In the genomic region with DNA sequence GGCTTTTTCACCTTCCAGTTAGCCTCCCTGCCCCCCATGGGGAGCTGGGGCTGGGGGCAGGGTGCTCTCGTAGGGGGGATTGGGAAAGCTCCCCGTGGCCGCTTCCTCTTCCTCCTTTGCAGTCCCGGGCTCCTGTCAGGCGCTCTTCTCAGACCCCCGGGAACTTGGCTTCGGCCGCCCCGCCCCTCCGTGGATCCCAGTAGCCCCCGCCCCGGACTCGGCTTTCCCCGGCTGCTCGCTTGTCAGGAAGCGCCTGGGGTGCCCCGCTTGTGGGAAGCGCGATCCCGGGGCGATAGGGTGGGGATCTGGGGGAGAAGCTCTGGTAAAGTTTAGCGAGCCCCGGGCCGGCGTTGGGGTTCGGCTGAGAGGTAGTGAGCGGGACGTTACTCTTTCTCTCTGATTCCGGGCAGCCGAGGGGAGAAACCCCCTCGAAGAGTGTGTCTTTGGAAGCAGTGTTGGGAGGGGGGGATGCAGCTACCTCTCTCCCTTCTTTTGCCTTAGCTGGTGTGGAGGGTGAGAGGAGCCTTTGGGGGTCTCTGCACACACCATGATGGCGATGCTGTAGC, we compare ENCODE assay signal across 8 cellular contexts. TPM values are rescaled to one million over a fixed set of nuclear protein-coding genes. Genes with fewer than 3 reads are reported as not detected.
DNase-seq lines count a peak whose midpoint lies in the region; ATAC-seq and TF ChIP-seq lines count a peak whose summit lies in the region.

No MANE protein-coding gene starts in this region.

- H3K4me3 ChIP-seq in CD4-positive, CD25-positive, alpha-beta regulatory T cell (ENCODE audit: low read depth, low read length): peak overlapping the region; percentile 95
- H3K4me3 ChIP-seq in mammary epithelial cell (replicated peaks in 1 of 3; ENCODE audit: insufficient read depth in 1 of 3, low read depth in 2 of 3, low read length in 3 of 3): peak overlapping the region; percentile 79 to 99 (median 87)

- H3K4me3 Mint-ChIP-seq in CD4-positive, CD25-positive, alpha-beta regulatory T cell: peak overlapping the region; percentile 92 to 99 (median 98)

- no peaks in the 10 kb centered on the region for H3K9me3 Mint-ChIP-seq in CD4-positive, CD25-positive, alpha-beta regulatory T cell

- intact Hi-C loops in mammary epithelial cell (cut with micrococcal nuclease): loop anchor here (1.0 to 2.0 kb wide), 3 partner anchors 56 to 191 kb away; no protein-coding TSS in a partner anchor

- H3K4me2 ChIP-seq in mammary epithelial cell (ENCODE audit: insufficient read depth, low read depth, low read length): peak overlapping the region; percentile 89

- no peak for TF ChIP-seq CTCF in mammary epithelial cell (conservative IDR thresholded peaks at IDR 0.05 in 1 of 2, IDR thresholded peaks at IDR 0.05 in 1 of 2; ENCODE audit: extremely low read depth in 1 of 2, insufficient read depth in 1 of 2, low read depth in 1 of 2, low read length in 2 of 2)

- peaks cover 2% of the 10 kb centered on the region for H3K36me3 ChIP-seq in CD4-positive, CD25-positive, alpha-beta regulatory T cell (ENCODE audit: control insufficient read depth, insufficient read depth, low read length)
- H3K36me3 ChIP-seq in mammary epithelial cell (ENCODE audit: insufficient read depth, low read length): no peaks in the 10 kb centered on the region

- peaks cover 21 to 49% (median 36%) of the 10 kb centered on the region in 4 donors for H3K4me1 Mint-ChIP-seq in CD4-positive, CD25-positive, alpha-beta regulatory T cell

- ATAC-seq in CD4-positive, CD25-positive, alpha-beta regulatory T cell (ENCODE audit: low read depth in 2 of 2): peak in 1 of 2 donors; percentile 1
- ATAC-seq in GM21381 (IDR thresholded peaks at IDR 0.05; ENCODE audit: unreplicated experiment) (peak; percentile 21), GM21786 (IDR thresholded peaks at IDR 0.05; ENCODE audit: unreplicated experiment) (no peak)

- peaks cover 10% of the 10 kb centered on the region for H3K27me3 Mint-ChIP-seq in CD4-positive, CD25-positive, alpha-beta regulatory T cell

- H3K9ac ChIP-seq in mammary epithelial cell (ENCODE audit: insufficient read depth, low read length): peak overlapping the region; percentile 83

- dilution Hi-C loops in mammary epithelial cell (cut with HindIII; ENCODE audit: low sequenced_read_pairs): no loop called here

- peak overlapping the region; percentile 84 to 98 (median 97) for H3K27ac Mint-ChIP-seq in CD4-positive, CD25-positive, alpha-beta regulatory T cell

- BruUV-seq in mammary epithelial cell (replicated peaks; lab: Mats Ljungman, UMichigan): no TSS peak

- in situ Hi-C loops in mammary epithelial cell (cut with MboI; ENCODE audit: low sequenced_read_pairs in 2 of 2): loop anchor here in 1 of 2 donors (25.0 kb wide), 1 partner anchor 192 kb away; no protein-coding TSS in a partner anchor

- no peaks in the 10 kb centered on the region for H4K20me1 ChIP-seq in mammary epithelial cell (ENCODE audit: insufficient read depth, low read length)

- peak overlapping the region; percentile 89 for H2AFZ ChIP-seq in mammary epithelial cell (ENCODE audit: low read depth, low read length)

- H3K36me3 Mint-ChIP-seq in CD4-positive, CD25-positive, alpha-beta regulatory T cell: no peaks in the 10 kb centered on the region

- CTCF ChIA-PET in mammary epithelial cell (lab: Charles Lee; ENCODE audit: low non-redundant PET): interaction anchor here (0.6 kb wide), 1 partner anchor 101 kb away, joined by 5 read pairs; no protein-coding TSS in a partner anchor

- DNase-seq in CD4-positive, CD25-positive, alpha-beta regulatory T cell: peak in 1 of 3 donors; percentile 46
- DNase-seq in LHCN-M2 (ENCODE audit: low read depth) (peak; percentile 40), T1000 (lab: John Stamatoyannopoulos, UW) (peak; percentile 20), mammary epithelial cell (peak; percentile 30), islet precursor cell (peak; percentile 92)
- DNase-seq in stimulated activated CD4-positive, alpha-beta T cell treated with anti-CD3 and anti-CD28 coated beads, Interleukin-2, amount 100 ng/mL, for 24 hours: peak; percentile 45 to 47

- H3K27ac ChIP-seq in CD4-positive, CD25-positive, alpha-beta regulatory T cell (ENCODE audit: insufficient read depth, low read length, poor library complexity, severe bottlenecking): peak overlapping the region; percentile 90
- peak overlapping the region; percentile 73 for H3K27ac ChIP-seq in mammary epithelial cell (ENCODE audit: insufficient read depth, low read depth, low read length)

- H3K9me3 ChIP-seq in CD4-positive, CD25-positive, alpha-beta regulatory T cell (ENCODE audit: control insufficient read depth in 2 of 2, low read length in 2 of 2): no peaks in the 10 kb centered on the region
- no peaks in the 10 kb centered on the region for H3K9me3 ChIP-seq in mammary epithelial cell (replicated peaks; ENCODE audit: insufficient read depth, low read length)

- H3K27me3 ChIP-seq in CD4-positive, CD25-positive, alpha-beta regulatory T cell (ENCODE audit: control insufficient read depth, insufficient read depth, low read length): no peaks in the 10 kb centered on the region
- H3K27me3 ChIP-seq in mammary epithelial cell (ENCODE audit: insufficient read depth, low read length): no peaks in the 10 kb centered on the region

- WGBS in mammary epithelial cell (ENCODE audit: low coverage, missing lambda C conversion rate): 0% methylated on average over 9 of the region's 32 CpGs

- H3K79me2 ChIP-seq in mammary epithelial cell (ENCODE audit: insufficient read depth, low read length): peaks cover 56% of the 10 kb centered on the region

- peaks cover 48% of the 10 kb centered on the region for H3K4me1 ChIP-seq in CD4-positive, CD25-positive, alpha-beta regulatory T cell (ENCODE audit: control insufficient read depth, insufficient read depth, low read length, poor library complexity, severe bottlenecking)
- H3K4me1 ChIP-seq in mammary epithelial cell (ENCODE audit: insufficient read depth, low read length): peaks cover 6% of the 10 kb centered on the region

RNA-seq across cellular contexts. Expression of a gene that starts 0.6 kb away (rescaled TPM):
- total RNA-seq in CD4-positive, CD25-positive, alpha-beta regulatory T cell: 102 TPM
- 100 to 1,000 TPM; 120 to 156 (median 138) TPM for polyA plus RNA-seq in CD4-positive, CD25-positive, alpha-beta regulatory T cell
- total RNA-seq in LHCN-M2 (2014; rRNA removed) (13.2 and 13.5 TPM in 2 replicates), mammary epithelial cell (10 to 100 TPM; 30.2 to 31.0 TPM)
- 9.5 TPM for polyA plus RNA-seq in LHCN-M2 (2012)
- 39.6 TPM for polyA plus RNA-seq in mammary epithelial cell
- 54.6 TPM for polyA minus RNA-seq in mammary epithelial cell
